Comparison of ENCODE assay signal across 14 cellular contexts in genomic region chr16:27922433-27922832, GRCh38.
"Had no signal": no experiment of that assay in that cellular context is flagged by ENCODE, and none has a peak within 500 bp of the region (broad histone marks: within the 10 kb centered on the region; RNA-seq: fewer than 3 reads in every experiment).

No MANE protein-coding gene starts in this region.

- H3K36me3 ChIP-seq: uterus had no signal

- H3K9me3 ChIP-seq: mucosa of descending colon, uterus had no signal

- H3K4me3 Mint-ChIP-seq: activated CD4-positive, alpha-beta T cell treated with anti-CD3 and anti-CD28 coated beads, Interleukin-2, amount 10 ng/mL, durations not matched to agents 7 days and 5 days; activated T-cell treated with anti-CD3 and anti-CD28 coated beads, Interleukin-2, amount 50 U/mL, for 72 hours; central memory CD8-positive, alpha-beta T cell; naive thymus-derived CD8-positive, alpha-beta T cell; stimulated activated memory B cell treated with anti-CD40 and anti-IgM and Interleukin-4, amounts not matched to agents 10 μg/mL and 1 μg/mL and 100 μg/mL, for 72 hours had no signal

- H3K4me1 ChIP-seq: uterus had no signal

- H3K27me3 ChIP-seq: uterus had no signal

- H3K9me3 Mint-ChIP-seq: activated CD4-positive, alpha-beta T cell treated with anti-CD3 and anti-CD28 coated beads, Interleukin-2, amount 10 ng/mL, durations not matched to agents 7 days and 5 days; activated naive CD4-positive, alpha-beta T cell treated with anti-CD3 and anti-CD28 coated beads, Interleukin-2, amount 50 U/mL, for 72 hours; activated T-cell treated with anti-CD3 and anti-CD28 coated beads, Interleukin-2, amount 50 U/mL, for 72 hours; central memory CD8-positive, alpha-beta T cell; stimulated activated memory B cell treated with anti-CD40 and anti-IgM and Interleukin-4, amounts not matched to agents 10 μg/mL and 1 μg/mL and 100 μg/mL, for 72 hours had no signal

- DNase-seq: activated CD4-positive, alpha-beta T cell treated with anti-CD3 and anti-CD28 coated beads, Interleukin-2, amount 10 ng/mL, durations not matched to agents 7 days and 5 days; activated CD8-positive, alpha-beta memory T cell treated with anti-CD3 and anti-CD28 coated beads, Interleukin-2, amount 50 U/mL, for 48 hours; activated gamma-delta T cell; activated T-cell treated with anti-CD3 and anti-CD28 coated beads, Interleukin-2, amount 50 U/mL, for 72 hours; cortex of kidney; head of caudate nucleus; mucosa of descending colon; naive thymus-derived CD8-positive, alpha-beta T cell; nucleus accumbens; stimulated activated CD4-positive, alpha-beta T cell treated with anti-CD3 and anti-CD28 coated beads, Interleukin-2, amount 100 ng/mL, for 48 hours; uterus had no signal

- H3K4me1 Mint-ChIP-seq: activated CD4-positive, alpha-beta T cell treated with anti-CD3 and anti-CD28 coated beads, Interleukin-2, amount 10 ng/mL, durations not matched to agents 7 days and 5 days; central memory CD8-positive, alpha-beta T cell; naive thymus-derived CD8-positive, alpha-beta T cell; stimulated activated memory B cell treated with anti-CD40 and anti-IgM and Interleukin-4, amounts not matched to agents 10 μg/mL and 1 μg/mL and 100 μg/mL, for 72 hours had no signal

- H3K27ac ChIP-seq: uterus had no signal

- H3K27ac Mint-ChIP-seq: activated CD4-positive, alpha-beta T cell treated with anti-CD3 and anti-CD28 coated beads, Interleukin-2, amount 10 ng/mL, durations not matched to agents 7 days and 5 days; activated T-cell treated with anti-CD3 and anti-CD28 coated beads, Interleukin-2, amount 50 U/mL, for 72 hours; naive thymus-derived CD8-positive, alpha-beta T cell; stimulated activated memory B cell treated with anti-CD40 and anti-IgM and Interleukin-4, amounts not matched to agents 10 μg/mL and 1 μg/mL and 100 μg/mL, for 72 hours had no signal

- H3K4me3 ChIP-seq: mucosa of descending colon, uterus had no signal

- H3K36me3 Mint-ChIP-seq: activated naive CD4-positive, alpha-beta T cell treated with anti-CD3 and anti-CD28 coated beads, Interleukin-2, amount 50 U/mL, for 72 hours; naive thymus-derived CD8-positive, alpha-beta T cell; stimulated activated memory B cell treated with anti-CD40 and anti-IgM and Interleukin-4, amounts not matched to agents 10 μg/mL and 1 μg/mL and 100 μg/mL, for 72 hours had no signal
